ENCODE assay signal across 4 cellular contexts in the genomic region with DNA sequence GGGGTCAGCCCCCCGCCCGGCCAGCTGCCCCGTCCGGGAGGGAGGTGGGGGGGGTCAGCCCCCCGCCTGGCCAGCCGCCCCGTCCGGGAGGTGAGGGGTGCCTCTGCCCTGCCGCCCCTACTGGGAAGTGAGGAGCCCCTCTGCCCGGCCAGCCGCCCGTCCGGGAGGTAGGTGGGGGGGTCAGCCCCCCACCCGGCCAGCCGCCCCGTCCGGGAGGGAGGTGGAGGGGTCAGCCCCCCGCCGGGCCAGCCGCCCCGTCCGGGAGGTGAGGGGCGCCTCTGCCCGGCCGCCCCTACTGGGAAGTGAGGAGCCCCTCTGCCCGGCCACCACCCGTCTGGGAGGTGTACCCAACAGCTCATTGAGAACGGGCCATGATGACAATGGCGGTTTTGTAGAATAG. TPM values are rescaled to one million over a fixed set of nuclear protein-coding genes. Genes with fewer than 3 reads are reported as not detected.
"Had no signal": no experiment of that assay in that cellular context is flagged by ENCODE, and none has a peak within 500 bp of the region (broad histone marks: within the 10 kb centered on the region; RNA-seq: fewer than 3 reads in every experiment).

No MANE protein-coding gene starts in this region.

RNA-seq across cellular contexts. Expression of a gene that starts 21.0 kb away (rescaled TPM):
- total RNA-seq: HepG2, HT-29 had no signal

RNA-seq across cellular contexts. Expression of a gene that starts 42.0 kb away (rescaled TPM):
- total RNA-seq: HepG2, HT-29, HT1080, IMR-90 had no signal
